Comparison of ENCODE assay signal across 5 cellular contexts in the genomic region with DNA sequence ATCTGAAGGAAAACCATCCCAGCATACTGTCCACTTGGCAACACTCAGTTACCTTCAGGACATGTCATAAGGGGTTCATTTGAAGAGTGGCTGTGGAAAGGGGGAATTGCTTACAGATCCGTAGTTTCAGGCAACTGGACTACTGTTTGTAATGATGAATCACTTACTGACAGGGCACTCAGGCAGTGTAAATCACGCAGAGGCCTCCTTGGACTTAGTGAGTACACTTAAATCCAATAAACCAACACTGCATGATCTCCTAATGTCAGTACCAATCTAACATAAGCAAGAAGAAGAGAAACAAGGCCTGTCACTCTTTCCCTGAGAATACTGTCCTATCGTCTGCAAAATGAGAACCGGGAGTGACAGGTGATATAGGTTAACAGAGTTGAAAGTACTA.
"Had no signal": no experiment of that assay in that cellular context is flagged by ENCODE, and none has a peak within 500 bp of the region (broad histone marks: within the 10 kb centered on the region; RNA-seq: fewer than 3 reads in every experiment).

No MANE protein-coding gene starts in this region.

- H3K9me3 Mint-ChIP-seq: GM23338, H9, IgD-negative memory B cell had no signal

- H3K36me3 Mint-ChIP-seq: IgD-negative memory B cell had no signal

- H3K4me1 Mint-ChIP-seq: GM23338, H9, IgD-negative memory B cell had no signal

- DNase-seq: H9, HCEC 1CT, KBM-7 had no signal

- H3K27me3 Mint-ChIP-seq: IgD-negative memory B cell had no signal

- H3K27ac Mint-ChIP-seq: GM23338, H9, IgD-negative memory B cell had no signal

- H3K4me3 Mint-ChIP-seq: GM23338, H9, IgD-negative memory B cell had no signal
